9 cellular contexts compared by ENCODE assay signal in genomic region chr10:97117372-97117771, GRCh38.
DNase-seq lines count a peak whose midpoint lies in the region; ATAC-seq and TF ChIP-seq lines count a peak whose summit lies in the region.
"Had no signal": no experiment of that assay in that cellular context is flagged by ENCODE, and none has a peak within 500 bp of the region (broad histone marks: within the 10 kb centered on the region; RNA-seq: fewer than 3 reads in every experiment).

No MANE protein-coding gene starts in this region.

- TF ChIP-seq CTCF in DOHH2 (IDR thresholded peaks at IDR 0.05; ENCODE audit: low read depth, low read length, poor library complexity, severe bottlenecking) (peak; percentile 58), WERI-Rb-1 (IDR thresholded peaks at IDR 0.05; ENCODE audit: low read depth, low read length) (peak; percentile 34; the same call in 1 of the 2 replicates), left lung (IDR thresholded peaks at IDR 0.05) (peak; percentile 8 to 17), esophagus muscularis mucosa (IDR thresholded peaks at IDR 0.05) (peak in 1 of 3 experiments; percentile 25)

- H3K27ac Mint-ChIP-seq in T-helper 17 cell = no peak overlapping the region
- H3K27ac Mint-ChIP-seq: activated CD4-positive, alpha-beta memory T cell treated with anti-CD3 and anti-CD28 coated beads for 36 hours had no signal

- no peaks in the 10 kb centered on the region for H3K9me2 ChIP-seq in DOHH2 (replicated peaks; ENCODE audit: control insufficient read depth, low read length)

- H3K9me3 ChIP-seq in DOHH2 (ENCODE audit: control insufficient read depth, insufficient read depth, low read length) (no peaks in the 10 kb centered on the region), WERI-Rb-1 (ENCODE audit: severe bottlenecking) (no peaks in the 10 kb centered on the region), left lung (no peaks in the 10 kb centered on the region), esophagus muscularis mucosa (no peaks in the 10 kb centered on the region), T-helper 17 cell (ENCODE audit: control insufficient read depth, low read length, poor library complexity, severe bottlenecking) (no peaks in the 10 kb centered on the region)

- H3K27ac ChIP-seq in DOHH2 (ENCODE audit: low read depth, low read length) (no peak overlapping the region), WERI-Rb-1 (no peak overlapping the region), left lung (no peak overlapping the region), esophagus muscularis mucosa (replicated peaks in 1 of 4) (no peak overlapping the region)

- WGBS in esophagus muscularis mucosa = 71% methylated on average over 2 of the region's 3 CpGs

- H3K4me3 Mint-ChIP-seq in T-helper 17 cell = no peak overlapping the region
- H3K4me3 Mint-ChIP-seq: activated CD4-positive, alpha-beta memory T cell treated with anti-CD3 and anti-CD28 coated beads for 36 hours had no signal

- peak; percentile 16 for DNase-seq in KBM-7
- peak; percentile 54 for DNase-seq in WERI-Rb-1
- no peak for DNase-seq in left lung
- DNase-seq in esophagus muscularis mucosa (ENCODE audit: extremely low spot score) = no peak
- DNase-seq in T-helper 17 cell = no peak
- DNase-seq in activated CD4-positive, alpha-beta T cell treated with anti-CD3 and anti-CD28 coated beads, Interleukin-2, amount 50 U/mL, for 4 hours = no peak
- DNase-seq: activated CD4-positive, alpha-beta memory T cell treated with anti-CD3 and anti-CD28 coated beads for 36 hours; stimulated activated CD4-positive, alpha-beta T cell treated with anti-CD3 and anti-CD28 coated beads, Interleukin-4, amount 100 ng/mL, for 1 hour had no signal

- in situ Hi-C loops in KBM-7 (cut with MboI; ENCODE audit: low pct_unique_long_range_greater_than_20kb, low sequenced_read_pairs) = no loop called here

- TF ChIP-seq POLR2A in esophagus muscularis mucosa (IDR thresholded peaks at IDR 0.05; ENCODE audit: low read depth) = no peak

- H3K79me2 ChIP-seq in DOHH2 (ENCODE audit: control insufficient read depth, low read length) = no peaks in the 10 kb centered on the region

- peak; percentile 72 for ATAC-seq in left lung
- ATAC-seq in T-helper 17 cell = no peak

- H3K4me3 ChIP-seq in DOHH2 (ENCODE audit: low read length) (no peak overlapping the region), WERI-Rb-1 (ENCODE audit: low read depth, low read length) (no peak overlapping the region), left lung (no peak overlapping the region), esophagus muscularis mucosa (no peak overlapping the region)

- H3K4me1 ChIP-seq in DOHH2 (ENCODE audit: control insufficient read depth, low read length) (no peaks in the 10 kb centered on the region), left lung (no peaks in the 10 kb centered on the region), esophagus muscularis mucosa (no peaks in the 10 kb centered on the region)

- TF ChIP-seq EP300 in esophagus muscularis mucosa (IDR thresholded peaks at IDR 0.05) = no peak

- H3K36me3 Mint-ChIP-seq in T-helper 17 cell (ENCODE audit: low read depth) = peaks cover 3% of the 10 kb centered on the region
- H3K36me3 Mint-ChIP-seq: activated CD4-positive, alpha-beta memory T cell treated with anti-CD3 and anti-CD28 coated beads for 36 hours had no signal

- H4K20me1 ChIP-seq in DOHH2 (ENCODE audit: control insufficient read depth, insufficient read depth, low read depth, low read length) = no peaks in the 10 kb centered on the region

- H3K36me3 ChIP-seq in DOHH2 (ENCODE audit: control insufficient read depth, low read length) (no peaks in the 10 kb centered on the region), WERI-Rb-1 (no peaks in the 10 kb centered on the region; the same call in 1 of the 2 replicates), left lung (no peaks in the 10 kb centered on the region), esophagus muscularis mucosa (no peaks in the 10 kb centered on the region)

- H3K27me3 ChIP-seq in DOHH2 (ENCODE audit: control insufficient read depth, low read length) (peaks cover 23% of the 10 kb centered on the region), WERI-Rb-1 (ENCODE audit: insufficient read depth, low read depth, severe bottlenecking) (no peaks in the 10 kb centered on the region), left lung (no peaks in the 10 kb centered on the region), esophagus muscularis mucosa (peaks cover 0 to 42% (median 0%) of the 10 kb centered on the region in 4 donors)

- H3K4me2 ChIP-seq in DOHH2 (ENCODE audit: low read length) = no peak overlapping the region

- peaks cover 51% of the 10 kb centered on the region for H3K27me3 Mint-ChIP-seq in T-helper 17 cell

- peaks cover 2% of the 10 kb centered on the region for H3K4me1 Mint-ChIP-seq in T-helper 17 cell

- intact Hi-C loops in left lung (cut with DNase I) (no loop called here), esophagus muscularis mucosa (cut with DNase I) (no loop called here)

- no peaks in the 10 kb centered on the region for H3F3A ChIP-seq in DOHH2 (ENCODE audit: control insufficient read depth, insufficient read depth)

Comparison
In these comparisons a context has a peak if more than half of its experiments do, and no peak if none do; other contexts are left out.
1. DNase-seq: peak in KBM-7 (single experiment) and WERI-Rb-1 (single experiment); none in left lung (0 of 2), esophagus muscularis mucosa (single experiment), T-helper 17 cell (0 of 3) and activated CD4-positive, alpha-beta T cell treated with anti-CD3 and anti-CD28 coated beads, Interleukin-2, amount 50 U/mL, for 4 hours (0 of 2).